1 cellular context compared by ENCODE assay signal in genomic region chr19:46009530-46010510, GRCh38.
TF ChIP-seq lines count a peak whose summit lies in the region.

No MANE protein-coding gene starts in this region.

TF ChIP-seq in GM12878, 131 proteins besides CTCF, POLR2A, EP300 and RAD21 (continued from another document):
- TF ChIP-seq, protein P1, sequence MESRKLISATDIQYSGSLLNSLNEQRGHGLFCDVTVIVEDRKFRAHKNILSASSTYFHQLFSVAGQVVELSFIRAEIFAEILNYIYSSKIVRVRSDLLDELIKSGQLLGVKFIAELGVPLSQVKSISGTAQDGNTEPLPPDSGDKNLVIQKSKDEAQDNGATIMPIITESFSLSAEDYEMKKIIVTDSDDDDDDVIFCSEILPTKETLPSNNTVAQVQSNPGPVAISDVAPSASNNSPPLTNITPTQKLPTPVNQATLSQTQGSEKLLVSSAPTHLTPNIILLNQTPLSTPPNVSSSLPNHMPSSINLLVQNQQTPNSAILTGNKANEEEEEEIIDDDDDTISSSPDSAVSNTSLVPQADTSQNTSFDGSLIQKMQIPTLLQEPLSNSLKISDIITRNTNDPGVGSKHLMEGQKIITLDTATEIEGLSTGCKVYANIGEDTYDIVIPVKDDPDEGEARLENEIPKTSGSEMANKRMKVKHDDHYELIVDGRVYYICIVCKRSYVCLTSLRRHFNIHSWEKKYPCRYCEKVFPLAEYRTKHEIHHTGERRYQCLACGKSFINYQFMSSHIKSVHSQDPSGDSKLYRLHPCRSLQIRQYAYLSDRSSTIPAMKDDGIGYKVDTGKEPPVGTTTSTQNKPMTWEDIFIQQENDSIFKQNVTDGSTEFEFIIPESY (IDR thresholded peaks at IDR 0.05), result peak; percentile 83
- TF ChIP-seq USF2 (IDR thresholded peaks at IDR 0.05; ENCODE audit: borderline replicate concordance, low read depth, low read length) (no peak), IKZF1 (conservative IDR thresholded peaks at IDR 0.05) (0 out of 2 replicates have a peak, but pooled peaks have one; percentile 19), ATF7 (IDR thresholded peaks at IDR 0.05; ENCODE audit: low read depth) (no peak), SMC3 (IDR thresholded peaks at IDR 0.05; ENCODE audit: borderline replicate concordance, low read length) (peak; percentile 38), NBN (IDR thresholded peaks at IDR 0.05) (0 out of 2 replicates have a peak, but pooled peaks have one; percentile 24), RUNX3 (IDR thresholded peaks at IDR 0.05; ENCODE audit: low read length) (peak; percentile 48)
TF ChIP-seq in GM12878: peak in this region for 6.
